In genomic region chr13:25117312-25117711, GRCh38 we compare ENCODE assay signal across 22 cellular contexts.
"Had no signal": no experiment of that assay in that cellular context is flagged by ENCODE, and none has a peak within 500 bp of the region (broad histone marks: within the 10 kb centered on the region; RNA-seq: fewer than 3 reads in every experiment).

No MANE protein-coding gene starts in this region.

- H3K9me3 ChIP-seq: adrenal gland, neutrophil, ovary, prostate gland, thyroid gland had no signal

- H3K27me3 ChIP-seq: adrenal gland, ovary, thyroid gland had no signal

- H3K4me3 ChIP-seq: adrenal gland, ovary, prostate gland, thyroid gland had no signal

- ATAC-seq: foreskin keratinocyte; left ventricle myocardium superior; right cardiac atrium; stimulated activated naive CD8-positive, alpha-beta T cell treated with anti-CD3 and anti-CD28 coated beads, Interleukin-15, Interleukin-2, amounts not matched to agents 100 U/mL and 50 U/mL, for 24 hours had no signal

- H3K36me3 ChIP-seq: adrenal gland, neutrophil, ovary, prostate gland, thyroid gland had no signal

- DNase-seq: activated CD4-positive, alpha-beta T cell treated with anti-CD3 and anti-CD28 coated beads, Interleukin-2, amount 50 U/mL, for 1 hour; activated CD4-positive, CD25-positive, alpha-beta regulatory T cell treated with anti-CD3 and anti-CD28 coated beads, Interleukin-2, amount 50 U/mL, for 72 hours; activated gamma-delta T cell treated with Interleukin-2 at 50 U/mL for 16 hours; activated T-cell treated with anti-CD3 and anti-CD28 coated beads, Interleukin-2, amount 50 U/mL, for 1 hour; adrenal gland; central memory CD4-positive, alpha-beta T cell; dermis blood vessel endothelial cell; effector CD8-positive, alpha-beta T cell; foreskin keratinocyte; immature natural killer cell; left ventricle myocardium superior; mammary epithelial cell; ovary; right cardiac atrium; stimulated activated CD4-positive, alpha-beta T cell treated with anti-CD3 and anti-CD28 coated beads, Interleukin-12 subunit alpha, Interleukin-12 subunit beta, amount 100 ng/mL, for 4 hours; stimulated activated CD4-positive, alpha-beta T cell treated with anti-CD3 and anti-CD28 coated beads, Interleukin-4, amount 100 ng/mL, for 4 hours; stimulated activated naive CD8-positive, alpha-beta T cell treated with anti-CD3 and anti-CD28 coated beads, Interleukin-15, Interleukin-2, amounts not matched to agents 100 U/mL and 50 U/mL, for 24 hours; substantia nigra; thyroid gland had no signal

- H3K27ac ChIP-seq: adrenal gland, foreskin keratinocyte, neutrophil, ovary, prostate gland, thyroid gland, VCaP had no signal

- H3K4me1 ChIP-seq: adrenal gland, foreskin keratinocyte, prostate gland, thyroid gland had no signal
